8 cellular contexts compared by ENCODE assay signal in the genomic region with DNA sequence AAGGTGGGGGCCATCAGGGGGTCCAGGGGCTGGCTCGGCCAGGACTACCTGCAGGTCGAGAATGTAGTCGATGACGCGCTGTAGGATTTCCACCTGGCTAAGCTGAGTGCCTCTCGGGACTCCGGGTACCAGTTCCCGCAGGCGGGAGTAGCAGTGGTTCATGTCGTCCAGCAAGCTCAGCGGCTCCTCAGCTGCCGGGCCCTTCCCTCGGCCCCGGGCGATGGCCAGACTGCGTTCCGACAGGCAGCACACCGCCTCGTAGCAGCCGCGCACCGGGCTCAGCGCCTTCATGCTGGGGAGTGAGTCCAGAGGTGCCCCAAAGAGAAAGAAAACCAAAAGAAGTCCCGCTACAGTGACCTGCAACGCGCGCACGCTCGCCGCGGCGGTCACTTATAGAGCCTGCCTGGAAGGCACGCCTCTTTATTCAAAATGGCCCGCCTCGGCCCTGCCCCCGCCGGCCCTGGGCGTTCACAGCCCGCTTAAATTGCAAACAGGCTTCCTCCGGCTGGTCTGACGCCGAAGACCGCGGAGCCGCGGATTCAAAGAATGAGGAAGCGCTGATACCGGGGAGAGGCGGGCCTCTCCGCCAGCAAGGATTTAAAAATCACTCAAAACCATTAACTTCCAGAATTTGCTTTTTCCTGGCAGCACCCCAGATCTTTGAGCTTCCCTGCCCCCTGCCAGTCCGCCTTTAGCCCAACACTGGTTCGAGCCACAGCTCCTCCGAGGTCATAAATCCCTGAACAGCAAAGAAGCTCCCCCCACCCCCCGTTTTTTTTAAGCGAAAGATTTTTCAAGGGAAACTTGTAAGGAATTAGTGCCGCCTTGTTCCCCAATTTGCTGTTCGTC. TPM values are rescaled to one million over a fixed set of nuclear protein-coding genes. Genes with fewer than 3 reads are reported as not detected.
A peak's percentile ranks its signal among the peaks of the same experiment; 100 is the strongest.
DNase-seq lines count a peak whose midpoint lies in the region; ATAC-seq and TF ChIP-seq lines count a peak whose summit lies in the region.

A gene with protein sequence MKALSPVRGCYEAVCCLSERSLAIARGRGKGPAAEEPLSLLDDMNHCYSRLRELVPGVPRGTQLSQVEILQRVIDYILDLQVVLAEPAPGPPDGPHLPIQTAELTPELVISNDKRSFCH (minus strand): TSS at position 366 of the 849 bp plus-strand sequence. CDS start 75 bp downstream, at position 291.

- TF ChIP-seq CTCF in activated CD8-positive, alpha-beta T cell treated with anti-CD3 and anti-CD28 coated beads for 36 hours (IDR thresholded peaks at IDR 0.05) = no peak
- TF ChIP-seq CTCF in lung (IDR thresholded peaks at IDR 0.05; ENCODE audit: control extremely low read depth, extremely low read depth) = no peak

- H3K36me3 Mint-ChIP-seq in CD4-positive, CD25-positive, alpha-beta regulatory T cell = peaks cover 12% of the 10 kb centered on the region
- peaks cover 28% of the 10 kb centered on the region for H3K36me3 Mint-ChIP-seq in activated CD8-positive, alpha-beta T cell treated with anti-CD3 and anti-CD28 coated beads for 36 hours (ENCODE audit: low read depth)

- H3K4me1 Mint-ChIP-seq in CD4-positive, CD25-positive, alpha-beta regulatory T cell = peaks cover 12 to 69% (median 38%) of the 10 kb centered on the region in 4 donors
- peaks cover 55% of the 10 kb centered on the region for H3K4me1 Mint-ChIP-seq in activated CD8-positive, alpha-beta T cell treated with anti-CD3 and anti-CD28 coated beads for 36 hours (ENCODE audit: low read depth)

- peaks cover 61% of the 10 kb centered on the region for H3K4me1 ChIP-seq in CD4-positive, CD25-positive, alpha-beta regulatory T cell (ENCODE audit: control insufficient read depth, insufficient read depth, low read length, poor library complexity, severe bottlenecking)
- H3K4me1 ChIP-seq in ectodermal cell (ENCODE audit: control insufficient read depth, insufficient read depth, low read length) (peaks cover 65% of the 10 kb centered on the region), lung (ENCODE audit: control insufficient read depth in 2 of 2, insufficient read depth in 2 of 2, low read length in 2 of 2) (peaks cover 9 to 12% of the 10 kb centered on the region in 2 donors)

- H3K27ac ChIP-seq in CD4-positive, CD25-positive, alpha-beta regulatory T cell (ENCODE audit: insufficient read depth, low read length, poor library complexity, severe bottlenecking) = peak within 1 kb of the TSS; percentile 88
- H3K27ac ChIP-seq in ectodermal cell (ENCODE audit: insufficient read depth, low read depth, low read length, poor library complexity, severe bottlenecking) = peak within 1 kb of the TSS; percentile 100
- H3K27ac ChIP-seq in lung (ENCODE audit: low read depth in 1 of 2, low read length in 1 of 2) = peak within 1 kb of the TSS; percentile 94 to 98

- H3K27me3 ChIP-seq in CD4-positive, CD25-positive, alpha-beta regulatory T cell (ENCODE audit: control insufficient read depth, insufficient read depth, low read length) = peaks cover 5% of the 10 kb centered on the region
- H3K27me3 ChIP-seq in ectodermal cell (ENCODE audit: control insufficient read depth, insufficient read depth, low read length, poor library complexity, severe bottlenecking) = peaks cover under 1% of the 10 kb centered on the region
- no peaks in the 10 kb centered on the region for H3K27me3 ChIP-seq in lung (ENCODE audit: control insufficient read depth, insufficient read depth)

- POLR2A ChIA-PET in activated CD8-positive, alpha-beta T cell treated with anti-CD3 and anti-CD28 coated beads for 36 hours (lab: Charles Lee) = interaction anchor here (0.7 to 5.2 kb wide), 29 partner anchors 10 to 256 kb away, joined by 3 to 40 read pairs (median 4); a partner anchor contains a TSS

- H3K4me3 Mint-ChIP-seq in CD4-positive, CD25-positive, alpha-beta regulatory T cell = peak within 1 kb of the TSS; percentile 89 to 99 (median 97)
- H3K4me3 Mint-ChIP-seq in activated CD8-positive, alpha-beta T cell treated with anti-CD3 and anti-CD28 coated beads for 36 hours = peak within 1 kb of the TSS; percentile 89

- intact Hi-C loops in activated CD8-positive, alpha-beta T cell treated with anti-CD3 and anti-CD28 coated beads for 36 hours (cut with micrococcal nuclease) = loop anchor here (5.0 kb wide), 1 partner anchor 33 kb away; no protein-coding TSS in a partner anchor

- H3K9me3 ChIP-seq in CD4-positive, CD25-positive, alpha-beta regulatory T cell (ENCODE audit: control insufficient read depth in 2 of 2, low read length in 2 of 2) = no peaks in the 10 kb centered on the region
- H3K9me3 ChIP-seq in ectodermal cell (ENCODE audit: control insufficient read depth, low read length) (no peaks in the 10 kb centered on the region), lung (ENCODE audit: control insufficient read depth in 2 of 2, insufficient read depth in 1 of 2, low read length in 1 of 2) (no peaks in the 10 kb centered on the region)

- H3K27ac Mint-ChIP-seq in CD4-positive, CD25-positive, alpha-beta regulatory T cell = peak within 1 kb of the TSS; percentile 90 to 98 (median 96)
- H3K27ac Mint-ChIP-seq in activated CD8-positive, alpha-beta T cell treated with anti-CD3 and anti-CD28 coated beads for 36 hours = peak within 1 kb of the TSS; percentile 80

- H3K27me3 Mint-ChIP-seq in CD4-positive, CD25-positive, alpha-beta regulatory T cell = peaks cover 19% of the 10 kb centered on the region
- H3K27me3 Mint-ChIP-seq in activated CD8-positive, alpha-beta T cell treated with anti-CD3 and anti-CD28 coated beads for 36 hours = peaks cover 3% of the 10 kb centered on the region

- CTCF ChIA-PET in activated CD8-positive, alpha-beta T cell treated with anti-CD3 and anti-CD28 coated beads for 36 hours (lab: Charles Lee) = interaction anchor here (0.7 to 7.1 kb wide), 19 partner anchors 9 to 99 kb away, joined by 3 to 82 read pairs (median 5); no protein-coding TSS in a partner anchor

- peak within 1 kb of the TSS; percentile 97 for H3K4me3 ChIP-seq in CD4-positive, CD25-positive, alpha-beta regulatory T cell (ENCODE audit: low read depth, low read length)
- H3K4me3 ChIP-seq in ectodermal cell (ENCODE audit: insufficient read depth, low read depth, low read length) (peak within 1 kb of the TSS; percentile 87), lung (peak within 1 kb of the TSS; percentile 89)

- peak; percentile 87 to 97 (median 92) for DNase-seq in CD4-positive, CD25-positive, alpha-beta regulatory T cell
- DNase-seq in NCI-H82 (lab: John Stamatoyannopoulos, UW) (peak; percentile 97), lung (ENCODE audit: low spot score) (peak; percentile 98)
- DNase-seq in activated CD8-positive, alpha-beta T cell treated with anti-CD3 and anti-CD28 coated beads for 36 hours = peak; percentile 98
- DNase-seq in stimulated activated CD4-positive, alpha-beta T cell treated with anti-CD3 and anti-CD28 coated beads, TNF-alpha, amount 100 ng/mL, for 4 hours (ENCODE audit: low read depth in 3 of 3) = peak; percentile 76 to 86 (median 79)

- H3K9me3 Mint-ChIP-seq in CD4-positive, CD25-positive, alpha-beta regulatory T cell = no peaks in the 10 kb centered on the region
- H3K9me3 Mint-ChIP-seq in activated CD8-positive, alpha-beta T cell treated with anti-CD3 and anti-CD28 coated beads for 36 hours = no peaks in the 10 kb centered on the region

- ATAC-seq in CD4-positive, CD25-positive, alpha-beta regulatory T cell (ENCODE audit: low read depth in 2 of 2) = peak; percentile 61 to 69
- ATAC-seq in GM19395 (IDR thresholded peaks at IDR 0.05; ENCODE audit: unreplicated experiment) (peak; percentile 66), HG03565 (IDR thresholded peaks at IDR 0.05; ENCODE audit: unreplicated experiment) (peak; percentile 61), lung (ENCODE audit: insufficient read depth, low FRiP score) (peak; percentile 86)
- ATAC-seq in activated CD8-positive, alpha-beta T cell treated with anti-CD3 and anti-CD28 coated beads for 36 hours = peak; percentile 71

- H3K36me3 ChIP-seq in CD4-positive, CD25-positive, alpha-beta regulatory T cell (ENCODE audit: control insufficient read depth, insufficient read depth, low read length) = no peaks in the 10 kb centered on the region
- H3K36me3 ChIP-seq in ectodermal cell (ENCODE audit: control insufficient read depth, insufficient read depth, low read length) (peaks cover 13% of the 10 kb centered on the region), lung (ENCODE audit: control insufficient read depth in 2 of 2, insufficient read depth in 2 of 2, low read length in 2 of 2) (no peaks in the 10 kb centered on the region)

- 0% methylated on average over 57 of the region's 57 CpGs for WGBS in ectodermal cell, 2 experiments
- WGBS in lung, 2 donors = 0 to 1% methylated on average over 57 of the region's 57 CpGs

RNA-seq across cellular contexts. Expression of the gene that starts here (rescaled TPM):
- total RNA-seq in CD4-positive, CD25-positive, alpha-beta regulatory T cell = 51.1 TPM
- 10 to 100 TPM; 35.9 to 56.9 (median 48.0) TPM for polyA plus RNA-seq in CD4-positive, CD25-positive, alpha-beta regulatory T cell
- 10 to 100 TPM; 70.4 to 74.3 TPM for total RNA-seq in activated CD8-positive, alpha-beta T cell treated with anti-CD3 and anti-CD28 coated beads for 36 hours
- 294 TPM for polyA plus RNA-seq in ectodermal cell (2013, experiment 1 of 4)
- polyA plus RNA-seq in ectodermal cell (2013, experiment 2 of 4) = 317 TPM
- 408 TPM for polyA plus RNA-seq in ectodermal cell (2013, experiment 3 of 4)
- 442 TPM for polyA plus RNA-seq in ectodermal cell (2013, experiment 4 of 4)
- 100 to 1,000 TPM; 119 to 192 TPM for total RNA-seq in lung
- 100 to 1,000 TPM; 134 to 275 TPM for polyA plus RNA-seq in lung

Comparison
In these comparisons a context has a peak if more than half of its experiments do, and no peak if none do; other contexts are left out.
1. Peak in every context shown above with its lines: DNase-seq, ATAC-seq, H3K4me3 ChIP-seq and H3K27ac ChIP-seq.